ENCODE assay signal across 10 cellular contexts in genomic region chr10:59648711-59649201, GRCh38.
DNase-seq lines count a peak whose midpoint lies in the region; ATAC-seq and TF ChIP-seq lines count a peak whose summit lies in the region.
"Had no signal": no experiment of that assay in that cellular context is flagged by ENCODE, and none has a peak within 500 bp of the region (broad histone marks: within the 10 kb centered on the region; RNA-seq: fewer than 3 reads in every experiment).

No MANE protein-coding gene starts in this region.

- H3K9me3 ChIP-seq in neuronal stem cell (replicated peaks in 1 of 2; ENCODE audit: control insufficient read depth in 2 of 2, insufficient read depth in 1 of 2, low read depth in 1 of 2, low read length in 2 of 2): peaks cover 11 to 14% of the 10 kb centered on the region in 2 donors
- H3K9me3 ChIP-seq in esophagus muscularis mucosa: peaks cover 0 to 16% (median 4%) of the 10 kb centered on the region in 4 donors

- no peak overlapping the region for H3K27ac Mint-ChIP-seq in stimulated activated memory B cell treated with anti-CD40 and anti-IgM and Interleukin-4, amounts not matched to agents 10 μg/mL and 1 μg/mL and 100 μg/mL, for 72 hours
- H3K27ac Mint-ChIP-seq: CD14-positive monocyte had no signal

- DNase-seq in D341Med (ENCODE audit: low spot score) (peak; percentile 87), NCI-H1930 (lab: John Stamatoyannopoulos, UW) (peak; percentile 3 to 62), cerebellar cortex (ENCODE audit: low spot score) (peak; percentile 15), neuronal stem cell (ENCODE audit: low spot score) (peak; percentile 45), esophagus muscularis mucosa (ENCODE audit: extremely low spot score) (no peak)
- DNase-seq: HCEC 1CT had no signal

- no peak for TF ChIP-seq EP300 in esophagus muscularis mucosa (IDR thresholded peaks at IDR 0.05)

- no peak overlapping the region for H3K18ac ChIP-seq in neuronal stem cell (ENCODE audit: low read length)

- H3K4me3 Mint-ChIP-seq in stimulated activated memory B cell treated with anti-CD40 and anti-IgM and Interleukin-4, amounts not matched to agents 10 μg/mL and 1 μg/mL and 100 μg/mL, for 72 hours: no peak overlapping the region
- H3K4me3 Mint-ChIP-seq: CD14-positive monocyte had no signal

- H2AK5ac ChIP-seq in neuronal stem cell (ENCODE audit: low read depth, low read length): no peak overlapping the region

- no peak overlapping the region for H4K8ac ChIP-seq in neuronal stem cell (ENCODE audit: low read depth, low read length)

- H3K27ac ChIP-seq in neuronal stem cell (replicated peaks; ENCODE audit: low read length) (peak overlapping the region; percentile 49), esophagus muscularis mucosa (replicated peaks in 1 of 4) (no peak overlapping the region)

- no peak overlapping the region for H2BK15ac ChIP-seq in neuronal stem cell (ENCODE audit: low read length)

- H3K27me3 ChIP-seq in neuronal stem cell (ENCODE audit: control insufficient read depth in 3 of 3, insufficient read depth in 3 of 3, low read depth in 1 of 3, low read length in 3 of 3) (no peaks in the 10 kb centered on the region), esophagus muscularis mucosa (no peaks in the 10 kb centered on the region)

- no peak overlapping the region for H3K23ac ChIP-seq in neuronal stem cell (ENCODE audit: low read depth, low read length, poor library complexity)

- no peak overlapping the region for H3K4me2 ChIP-seq in neuronal stem cell (ENCODE audit: insufficient read depth, low read length, poor library complexity, severe bottlenecking)

- no peaks in the 10 kb centered on the region for H3K79me1 ChIP-seq in neuronal stem cell (ENCODE audit: low read depth, low read length)

- H2BK12ac ChIP-seq in neuronal stem cell (ENCODE audit: low read length): no peak overlapping the region

- peaks cover 3 to 40% of the 10 kb centered on the region in 2 donors for H3K36me3 ChIP-seq in neuronal stem cell (replicated peaks in 1 of 2; ENCODE audit: control insufficient read depth in 2 of 2, insufficient read depth in 2 of 2, low read length in 2 of 2)
- no peaks in the 10 kb centered on the region for H3K36me3 ChIP-seq in esophagus muscularis mucosa

- no peak for TF ChIP-seq POLR2A in esophagus muscularis mucosa (IDR thresholded peaks at IDR 0.05; ENCODE audit: low read depth)

- peaks cover 12% of the 10 kb centered on the region for H3K36me3 Mint-ChIP-seq in stimulated activated memory B cell treated with anti-CD40 and anti-IgM and Interleukin-4, amounts not matched to agents 10 μg/mL and 1 μg/mL and 100 μg/mL, for 72 hours
- H3K36me3 Mint-ChIP-seq: CD14-positive monocyte had no signal

- H4K91ac ChIP-seq in neuronal stem cell (ENCODE audit: low read depth, low read length, poor library complexity): no peak overlapping the region

- peaks cover 2% of the 10 kb centered on the region for H3K4me1 Mint-ChIP-seq in stimulated activated memory B cell treated with anti-CD40 and anti-IgM and Interleukin-4, amounts not matched to agents 10 μg/mL and 1 μg/mL and 100 μg/mL, for 72 hours

- H3K4me1 ChIP-seq in neuronal stem cell (ENCODE audit: control insufficient read depth in 2 of 2, insufficient read depth in 1 of 2, low read depth in 1 of 2, low read length in 2 of 2) (peaks cover 0 to 6% of the 10 kb centered on the region in 2 donors), esophagus muscularis mucosa (peaks cover 0 to 8% (median 3%) of the 10 kb centered on the region in 4 donors)

- peaks cover 9% of the 10 kb centered on the region for H3K27me3 Mint-ChIP-seq in stimulated activated memory B cell treated with anti-CD40 and anti-IgM and Interleukin-4, amounts not matched to agents 10 μg/mL and 1 μg/mL and 100 μg/mL, for 72 hours

- no peak overlapping the region for H3K14ac ChIP-seq in neuronal stem cell (ENCODE audit: low read length)

- intact Hi-C loops in esophagus muscularis mucosa (cut with DNase I): no loop called here

- no CpG with 5 or more reads among the region's 7 CpGs for WGBS in neuronal stem cell (ENCODE audit: extremely low coverage in 2 of 2, insufficient read length in 2 of 2, insufficient replicate concordance in 1 of 2), 2 donors
- WGBS in esophagus muscularis mucosa: 52% methylated on average over 7 of the region's 7 CpGs

- H2BK120ac ChIP-seq in neuronal stem cell (ENCODE audit: low read depth, low read length): no peak overlapping the region

- H3K9me3 Mint-ChIP-seq in stimulated activated memory B cell treated with anti-CD40 and anti-IgM and Interleukin-4, amounts not matched to agents 10 μg/mL and 1 μg/mL and 100 μg/mL, for 72 hours: peaks cover 20% of the 10 kb centered on the region

- H3K4me3 ChIP-seq in neuronal stem cell (ENCODE audit: low read length in 2 of 2): no peak overlapping the region
- no peak overlapping the region for H3K4me3 ChIP-seq in esophagus muscularis mucosa

- no peak overlapping the region for H3K9ac ChIP-seq in neuronal stem cell (ENCODE audit: low read depth, low read length, poor library complexity)

- H2BK5ac ChIP-seq in neuronal stem cell (ENCODE audit: low read length): no peak overlapping the region

- no peak for TF ChIP-seq CTCF in esophagus muscularis mucosa (IDR thresholded peaks at IDR 0.05)

- H3K4ac ChIP-seq in neuronal stem cell (ENCODE audit: low read length): no peak overlapping the region

- ATAC-seq in stimulated activated memory B cell treated with anti-CD40 and anti-IgM and Interleukin-4, amounts not matched to agents 10 μg/mL and 1 μg/mL and 100 μg/mL, for 72 hours: no peak
- no peak for ATAC-seq in HG03045 (IDR thresholded peaks at IDR 0.05; ENCODE audit: unreplicated experiment)
- no peak for ATAC-seq in HG03108 (IDR thresholded peaks at IDR 0.05; ENCODE audit: unreplicated experiment)

- H2AFZ ChIP-seq in neuronal stem cell (ENCODE audit: low read length): no peak overlapping the region
